In the genomic region with DNA sequence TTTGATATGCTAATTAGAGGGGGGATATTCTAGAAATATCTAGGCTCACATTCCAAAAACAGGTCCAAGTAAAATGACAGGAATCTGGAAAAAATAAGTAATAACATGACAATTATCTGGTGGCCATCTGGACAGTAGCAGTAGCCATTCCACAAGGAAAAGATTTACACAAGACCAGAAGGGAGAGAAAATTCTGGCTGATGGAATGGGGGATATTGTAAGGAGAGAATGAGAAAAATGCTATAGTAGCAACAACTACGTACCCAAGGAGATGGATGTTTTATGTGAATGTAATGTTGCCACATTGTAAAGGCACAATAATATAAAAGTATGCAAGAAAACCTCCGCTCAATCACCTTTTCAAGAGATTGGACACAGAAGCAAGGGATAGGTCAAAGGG, we compare ENCODE assay signal across 1 cellular context.
TF ChIP-seq lines count a peak whose summit lies in the region.

No MANE protein-coding gene starts in this region.

TF ChIP-seq in HCT116, 20 proteins besides CTCF, POLR2A, EP300 and RAD21:
- TF ChIP-seq, protein P1, sequence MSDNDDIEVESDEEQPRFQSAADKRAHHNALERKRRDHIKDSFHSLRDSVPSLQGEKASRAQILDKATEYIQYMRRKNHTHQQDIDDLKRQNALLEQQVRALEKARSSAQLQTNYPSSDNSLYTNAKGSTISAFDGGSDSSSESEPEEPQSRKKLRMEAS (IDR thresholded peaks at IDR 0.05), result no peak
